In genomic region chr5:93078082-93079038, GRCh38 we compare ENCODE assay signal across 8 cellular contexts.
A peak's percentile ranks its signal among the peaks of the same experiment; 100 is the strongest.
DNase-seq lines count a peak whose midpoint lies in the region; ATAC-seq, FAIRE-seq and TF ChIP-seq lines count a peak whose summit lies in the region.

No MANE protein-coding gene starts in this region.

- peaks cover 4 to 7% of the 10 kb centered on the region in 2 donors for H3K9me3 Mint-ChIP-seq in stimulated activated naive CD8-positive, alpha-beta T cell treated with anti-CD3 and anti-CD28 coated beads, Interleukin-15, amount 100 ng/mL, for 72 hours

- ATAC-seq in stimulated activated naive CD8-positive, alpha-beta T cell treated with anti-CD3 and anti-CD28 coated beads, Interleukin-15, Interleukin-2, amounts not matched to agents 100 U/mL and 50 U/mL, for 24 hours, result peak; percentile 19
- no peak for ATAC-seq in stimulated activated naive CD8-positive, alpha-beta T cell treated with anti-CD3 and anti-CD28 coated beads, Interleukin-15, amount 100 ng/mL, for 72 hours
- peak; percentile 74 for ATAC-seq in HG03064 (IDR thresholded peaks at IDR 0.05; ENCODE audit: low read depth, unreplicated experiment)
- ATAC-seq in pancreas, result peak; percentile 85 to 96 (median 90)
- no peak for ATAC-seq in T-helper 17 cell

- H3K27me3 ChIP-seq in pancreas, result no peaks in the 10 kb centered on the region
- H3K27me3 ChIP-seq in vagina, result no peaks in the 10 kb centered on the region

- 15% methylated on average over 11 of the region's 11 CpGs for WGBS in pancreas, 2 donors

- H3K27ac ChIP-seq in pancreas (peak overlapping the region in 2 of 4 donors; percentile 58 to 66), vagina (no peak overlapping the region)

- H3K27me3 Mint-ChIP-seq in stimulated activated naive CD8-positive, alpha-beta T cell treated with anti-CD3 and anti-CD28 coated beads, Interleukin-15, amount 100 ng/mL, for 72 hours, result no peaks in the 10 kb centered on the region
- H3K27me3 Mint-ChIP-seq in T-helper 17 cell, result no peaks in the 10 kb centered on the region

- H3K27ac Mint-ChIP-seq in stimulated activated naive CD8-positive, alpha-beta T cell treated with anti-CD3 and anti-CD28 coated beads, Interleukin-15, amount 100 ng/mL, for 72 hours, result no peak overlapping the region
- H3K27ac Mint-ChIP-seq in T-helper 17 cell, result no peak overlapping the region

- H3K4me3 ChIP-seq in pancreas (peak overlapping the region in 1 of 4 donors; percentile 3), vagina (no peak overlapping the region)

- H3K4me1 ChIP-seq in pancreas (peaks cover 0 to 9% (median 6%) of the 10 kb centered on the region in 3 donors), vagina (peaks cover 11% of the 10 kb centered on the region)

- no peaks in the 10 kb centered on the region for H3K4me1 Mint-ChIP-seq in stimulated activated naive CD8-positive, alpha-beta T cell treated with anti-CD3 and anti-CD28 coated beads, Interleukin-15, amount 100 ng/mL, for 72 hours
- H3K4me1 Mint-ChIP-seq in T-helper 17 cell, result no peaks in the 10 kb centered on the region

- H3K9me3 ChIP-seq in pancreas (no peaks in the 10 kb centered on the region), vagina (no peaks in the 10 kb centered on the region), T-helper 17 cell (ENCODE audit: control insufficient read depth, low read length, poor library complexity, severe bottlenecking) (no peaks in the 10 kb centered on the region)

- TF ChIP-seq CTCF in pancreas (IDR thresholded peaks at IDR 0.05) (no peak), vagina (IDR thresholded peaks at IDR 0.05) (no peak)

- H3K36me3 Mint-ChIP-seq in T-helper 17 cell (ENCODE audit: low read depth), result no peaks in the 10 kb centered on the region

- no peak for DNase-seq in stimulated activated naive CD8-positive, alpha-beta T cell treated with anti-CD3 and anti-CD28 coated beads, Interleukin-15, Interleukin-2, amounts not matched to agents 100 U/mL and 50 U/mL, for 24 hours
- no peak for DNase-seq in stimulated activated naive CD8-positive, alpha-beta T cell treated with anti-CD3 and anti-CD28 coated beads, Interleukin-15, amount 100 ng/mL, for 72 hours
- DNase-seq in RPMI8226 (peak; percentile 80), fibroblast of peridontal ligament (ENCODE audit: extremely low read depth) (peak; percentile 73), pancreas (peak in 5 of 6 donors; percentile 31 to 79 (median 59)), vagina (ENCODE audit: extremely low spot score in 2 of 2) (no peak), T-helper 17 cell (no peak)

- H3K36me3 ChIP-seq in pancreas (no peaks in the 10 kb centered on the region), vagina (no peaks in the 10 kb centered on the region)

- intact Hi-C loops in pancreas (cut with DNase I) (no loop called here), vagina (cut with DNase I) (no loop called here)

- no peak for TF ChIP-seq POLR2A in vagina (IDR thresholded peaks at IDR 0.05)

- FAIRE-seq in pancreas (lab: Jason Lieb, UNC), result no peak

- no peak overlapping the region for H3K4me3 Mint-ChIP-seq in stimulated activated naive CD8-positive, alpha-beta T cell treated with anti-CD3 and anti-CD28 coated beads, Interleukin-15, amount 100 ng/mL, for 72 hours
- no peak overlapping the region for H3K4me3 Mint-ChIP-seq in T-helper 17 cell

Comparison
In these comparisons a context has a peak if more than half of its experiments do, and no peak if none do; other contexts are left out.
1. ATAC-seq: peak in stimulated activated naive CD8-positive, alpha-beta T cell treated with anti-CD3 and anti-CD28 coated beads, Interleukin-15, Interleukin-2, amounts not matched to agents 100 U/mL and 50 U/mL, for 24 hours (single experiment), HG03064 (single experiment) and pancreas (4 of 4); none in stimulated activated naive CD8-positive, alpha-beta T cell treated with anti-CD3 and anti-CD28 coated beads, Interleukin-15, amount 100 ng/mL, for 72 hours (single experiment) and T-helper 17 cell (single experiment).
2. DNase-seq: peak in RPMI8226 (single experiment), fibroblast of peridontal ligament (single experiment) and pancreas (5 of 6); none in stimulated activated naive CD8-positive, alpha-beta T cell treated with anti-CD3 and anti-CD28 coated beads, Interleukin-15, Interleukin-2, amounts not matched to agents 100 U/mL and 50 U/mL, for 24 hours (single experiment), stimulated activated naive CD8-positive, alpha-beta T cell treated with anti-CD3 and anti-CD28 coated beads, Interleukin-15, amount 100 ng/mL, for 72 hours (0 of 2), vagina (0 of 2) and T-helper 17 cell (0 of 3).